ENCODE assay signal across 1 cellular context in the genomic region with DNA sequence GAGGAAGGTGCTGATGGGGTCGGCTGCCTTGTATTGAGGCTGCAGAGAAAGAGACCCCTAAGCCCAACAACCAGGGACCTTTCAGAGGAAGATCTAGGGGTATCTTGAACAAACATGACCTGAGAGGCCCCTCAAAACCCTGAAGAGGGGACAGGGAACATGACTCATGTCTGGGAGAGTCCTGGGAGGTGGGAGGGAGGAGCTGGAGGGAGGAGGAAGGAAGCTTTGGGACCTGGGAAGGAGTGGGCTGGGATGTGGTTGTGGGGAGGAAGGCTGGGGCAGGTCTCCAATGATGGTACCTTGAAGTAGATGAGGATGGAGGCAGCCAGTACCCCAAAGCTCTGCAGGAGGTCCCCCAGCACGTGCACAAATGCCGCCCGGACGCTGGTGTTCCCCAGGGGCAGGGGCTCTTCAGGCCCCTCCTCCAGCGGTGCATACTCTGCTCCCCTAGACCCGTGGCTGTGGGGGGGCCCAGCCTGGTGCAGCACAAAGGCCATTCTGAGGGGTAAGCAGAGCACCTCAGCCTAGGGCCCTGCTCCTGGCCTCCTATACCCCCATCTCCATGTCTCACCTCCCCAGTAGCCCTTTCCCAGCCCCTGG.
TF ChIP-seq lines count a peak whose summit lies in the region.

No MANE protein-coding gene starts in this region.

TF ChIP-seq in K562, 482 proteins besides CTCF, POLR2A, EP300 and RAD21:
- TF ChIP-seq SMARCE1 (IDR thresholded peaks at IDR 0.05) (no peak), TSC22D4 (tag; IDR thresholded peaks at IDR 0.05) (no peak), ZNF263 (CRISPR knock-in tag; IDR thresholded peaks at IDR 0.05; ENCODE audit: borderline replicate concordance) (peak; percentile 52; the same call in 1 of the 2 replicates), ZNF175 (CRISPR knock-in tag; IDR thresholded peaks at IDR 0.05; ENCODE audit: low read depth) (no peak), FOSL1 (tag; conservative IDR thresholded peaks at IDR 0.05) (no peak)
